ENCODE assay signal across 1 cellular context in genomic region chr4:141346144-141346543, GRCh38.
TF ChIP-seq lines count a peak whose summit lies in the region.

No MANE protein-coding gene starts in this region.

TF ChIP-seq in GM23338, 12 proteins besides CTCF, POLR2A, EP300 and RAD21 (continued from another document):
- no peak for TF ChIP-seq ZNF462 (CRISPR knock-in tag; IDR thresholded peaks at IDR 0.05)
